20 cellular contexts compared by ENCODE assay signal in the genomic region with DNA sequence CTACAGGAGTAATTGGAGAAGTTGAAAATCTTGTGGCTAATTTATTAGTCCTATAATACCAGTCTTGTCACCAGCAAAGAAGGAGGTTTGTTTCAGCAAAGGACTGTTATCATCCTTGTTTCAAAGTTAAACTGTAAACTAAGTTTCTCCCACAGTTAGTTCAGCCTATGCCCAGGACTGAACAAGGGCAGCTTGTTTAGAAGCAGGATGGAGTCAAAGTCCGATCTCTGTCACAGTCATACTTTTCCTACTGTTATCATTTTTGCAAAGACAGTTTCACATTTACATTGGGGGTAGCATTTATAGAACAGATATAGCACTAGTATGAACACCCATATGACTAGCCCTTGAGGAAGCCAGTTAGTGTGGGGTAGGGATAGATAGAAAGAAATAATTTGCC. TPM values are rescaled to one million over a fixed set of nuclear protein-coding genes. Genes with fewer than 3 reads are reported as not detected.
DNase-seq lines count a peak whose midpoint lies in the region; ATAC-seq, FAIRE-seq and TF ChIP-seq lines count a peak whose summit lies in the region.
"Had no signal": no experiment of that assay in that cellular context is flagged by ENCODE, and none has a peak within 500 bp of the region (broad histone marks: within the 10 kb centered on the region; RNA-seq: fewer than 3 reads in every experiment).

No MANE protein-coding gene starts in this region.

- H3K27ac ChIP-seq in liver (ENCODE audit: low read depth in 1 of 2, low read length in 2 of 2) (no peak overlapping the region), pancreas (no peak overlapping the region), OCI-LY7 (ENCODE audit: low read depth, low read length, poor library complexity, severe bottlenecking) (no peak overlapping the region)
- H3K27ac ChIP-seq: C4-2B, GM23248 had no signal

- no peak overlapping the region for H3K4me2 ChIP-seq in OCI-LY7 (ENCODE audit: low read length)

- POLR2A ChIA-PET in OCI-LY7 (lab: Charles Lee), result no interaction called here

- no TSS peak for BruUV-seq in OCI-LY7 (replicated peaks; lab: Mats Ljungman, UMichigan)

- peak in 3 of 4 donors; percentile 34 to 54 (median 53) for ATAC-seq in pancreas
- no peak for ATAC-seq in GM18867 (IDR thresholded peaks at IDR 0.05; ENCODE audit: unreplicated experiment)
- ATAC-seq: HCT116 had no signal

- H3K9me3 ChIP-seq in liver (ENCODE audit: control insufficient read depth in 4 of 4, low read length in 3 of 4), result no peaks in the 10 kb centered on the region
- H3K9me3 ChIP-seq in pancreas, result no peaks in the 10 kb centered on the region
- H3K9me3 ChIP-seq in OCI-LY7 (ENCODE audit: low read length), result no peaks in the 10 kb centered on the region
- H3K9me3 ChIP-seq: BE2C had no signal

- H3K4me1 ChIP-seq in liver (ENCODE audit: control insufficient read depth in 4 of 4, insufficient read depth in 4 of 4, low read length in 3 of 4) (no peaks in the 10 kb centered on the region), pancreas (no peaks in the 10 kb centered on the region), OCI-LY7 (ENCODE audit: insufficient read depth, low read length, poor library complexity, severe bottlenecking) (no peaks in the 10 kb centered on the region)
- H3K4me1 ChIP-seq: BE2C had no signal

- H4K20me1 ChIP-seq in OCI-LY7 (ENCODE audit: insufficient read depth, low read length), result no peaks in the 10 kb centered on the region

- H3K9ac ChIP-seq in liver (ENCODE audit: low read depth in 1 of 2, low read length in 2 of 2), result no peak overlapping the region
- H3K9ac ChIP-seq: GM23248 had no signal

- WGBS in liver, result 38% methylated on average over 1 of the region's 1 CpG
- WGBS in pancreas, 2 donors, result 17 to 40% methylated on average over 1 of the region's 1 CpG

- no peaks in the 10 kb centered on the region for H3K27me3 ChIP-seq in liver (ENCODE audit: control insufficient read depth in 4 of 4, insufficient read depth in 4 of 4, low read length in 3 of 4)
- no peaks in the 10 kb centered on the region for H3K27me3 ChIP-seq in pancreas
- H3K27me3 ChIP-seq: BE2C had no signal

- CTCF ChIA-PET in OCI-LY7 (lab: Charles Lee; ENCODE audit: unreplicated experiment), result no interaction called here

- no peak overlapping the region for H2AFZ ChIP-seq in OCI-LY7 (ENCODE audit: low read length)
- H2AFZ ChIP-seq: GM23248 had no signal

- DNase-seq in HuH-7 (ENCODE audit: low spot score) (peak; percentile 39), foreskin melanocyte (peak; percentile 1), pancreas (no peak), OCI-LY7 (ENCODE audit: low spot score) (no peak), activated gamma-delta T cell treated with Interleukin-2 at 50 U/mL for 16 hours (no peak), NCI-H2081 (lab: John Stamatoyannopoulos, UW) (no peak)
- DNase-seq: BE2C; CD4-positive, alpha-beta memory T cell; DMS 273 treated with DMSO at 0.1 percent for 48 hours; GM23248 had no signal

- TF ChIP-seq CTCF in liver (IDR thresholded peaks at IDR 0.05; ENCODE audit: low read depth, low read length, missing input control), result no peak
- TF ChIP-seq CTCF in pancreas (IDR thresholded peaks at IDR 0.05), result no peak
- no peak for TF ChIP-seq CTCF in OCI-LY7 (conservative IDR thresholded peaks at IDR 0.05; ENCODE audit: low read length)

- FAIRE-seq in pancreas (lab: Jason Lieb, UNC), result no peak
- FAIRE-seq: A204.1, GM18507, H54 had no signal

- peak in 1 of 2 donors; percentile 10 for TF ChIP-seq RAD21 in liver (IDR thresholded peaks at IDR 0.05)

- intact Hi-C loops in pancreas (cut with DNase I), result no loop called here
- intact Hi-C loops in OCI-LY7 (cut with micrococcal nuclease; ENCODE audit: unreplicated experiment), result no loop called here

- H3K4me3 ChIP-seq in liver (ENCODE audit: low read depth in 1 of 3, low read length in 3 of 3), result no peak overlapping the region
- no peak overlapping the region for H3K4me3 ChIP-seq in pancreas
- H3K4me3 ChIP-seq in OCI-LY7 (ENCODE audit: low read depth, low read length, poor library complexity, severe bottlenecking), result no peak overlapping the region
- H3K4me3 ChIP-seq: GM23248 had no signal

- H3K9me2 ChIP-seq in OCI-LY7 (ENCODE audit: insufficient read depth, low read length), result no peaks in the 10 kb centered on the region

- H3K36me3 ChIP-seq in liver (ENCODE audit: control insufficient read depth in 4 of 4, insufficient read depth in 3 of 4, low read depth in 1 of 4, low read length in 3 of 4) (no peaks in the 10 kb centered on the region), pancreas (no peaks in the 10 kb centered on the region), OCI-LY7 (ENCODE audit: insufficient read depth, low read length) (no peaks in the 10 kb centered on the region)
- H3K36me3 ChIP-seq: BE2C had no signal

- H3K79me2 ChIP-seq in OCI-LY7 (ENCODE audit: insufficient read depth, low read depth, low read length), result no peaks in the 10 kb centered on the region

TF ChIP-seq in liver, 16 proteins besides CTCF, POLR2A, EP300 and RAD21:
- TF ChIP-seq HNF4A (conservative IDR thresholded peaks at IDR 0.05) (peak; percentile 49 to 67), TAF1 (conservative IDR thresholded peaks at IDR 0.05) (no peak), NR2F2 (IDR thresholded peaks at IDR 0.05) (no peak), JUND (IDR thresholded peaks at IDR 0.05) (no peak), HNF4G (IDR thresholded peaks at IDR 0.05) (peak; percentile 50), YY1 (IDR thresholded peaks at IDR 0.05) (no peak), SP1 (IDR thresholded peaks at IDR 0.05) (peak; percentile 55), FOXA1 (IDR thresholded peaks at IDR 0.05) (no peak)
- TF ChIP-seq, protein P1, sequence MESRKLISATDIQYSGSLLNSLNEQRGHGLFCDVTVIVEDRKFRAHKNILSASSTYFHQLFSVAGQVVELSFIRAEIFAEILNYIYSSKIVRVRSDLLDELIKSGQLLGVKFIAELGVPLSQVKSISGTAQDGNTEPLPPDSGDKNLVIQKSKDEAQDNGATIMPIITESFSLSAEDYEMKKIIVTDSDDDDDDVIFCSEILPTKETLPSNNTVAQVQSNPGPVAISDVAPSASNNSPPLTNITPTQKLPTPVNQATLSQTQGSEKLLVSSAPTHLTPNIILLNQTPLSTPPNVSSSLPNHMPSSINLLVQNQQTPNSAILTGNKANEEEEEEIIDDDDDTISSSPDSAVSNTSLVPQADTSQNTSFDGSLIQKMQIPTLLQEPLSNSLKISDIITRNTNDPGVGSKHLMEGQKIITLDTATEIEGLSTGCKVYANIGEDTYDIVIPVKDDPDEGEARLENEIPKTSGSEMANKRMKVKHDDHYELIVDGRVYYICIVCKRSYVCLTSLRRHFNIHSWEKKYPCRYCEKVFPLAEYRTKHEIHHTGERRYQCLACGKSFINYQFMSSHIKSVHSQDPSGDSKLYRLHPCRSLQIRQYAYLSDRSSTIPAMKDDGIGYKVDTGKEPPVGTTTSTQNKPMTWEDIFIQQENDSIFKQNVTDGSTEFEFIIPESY (IDR thresholded peaks at IDR 0.05), result no peak
- TF ChIP-seq, protein P2, sequence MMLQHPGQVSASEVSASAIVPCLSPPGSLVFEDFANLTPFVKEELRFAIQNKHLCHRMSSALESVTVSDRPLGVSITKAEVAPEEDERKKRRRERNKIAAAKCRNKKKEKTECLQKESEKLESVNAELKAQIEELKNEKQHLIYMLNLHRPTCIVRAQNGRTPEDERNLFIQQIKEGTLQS (IDR thresholded peaks at IDR 0.05), result no peak

RNA-seq across cellular contexts. Expression of a gene that starts 46.4 kb away (rescaled TPM):
- total RNA-seq in liver (not detected), pancreas (not detected), OCI-LY7 (2022) (not detected in 2 replicates)
- polyA plus RNA-seq in liver (not detected), pancreas (not detected)
- not detected in 2 replicates for total RNA-seq in OCI-LY7 (2014; rRNA removed; shearing (Covaris generic))
- total RNA-seq: CD4-positive, alpha-beta memory T cell; Daoy; GM23248; HT-29 had no signal
- polyA plus RNA-seq: AG04450; CD4-positive, alpha-beta memory T cell; GM23248 had no signal

RNA-seq across cellular contexts. Expression of a gene that starts 50.1 kb away (rescaled TPM):
- total RNA-seq in liver (1 to 10 TPM in 1 of 2 donors, under 1 TPM in 1; 0.42 to 5.9 TPM), pancreas (under 1 TPM; 0.12 to 0.69 (median 0.46) TPM), OCI-LY7 (2022) (1.8 and 2.0 TPM in 2 replicates)
- polyA plus RNA-seq in liver (under 1 TPM; 0.46 to 0.52 TPM), pancreas (1 to 10 TPM in 1 of 2 donors, under 1 TPM in 1; 0.80 to 2.0 TPM)
- 0.95 and 2.7 TPM in 2 replicates for total RNA-seq in OCI-LY7 (2014; rRNA removed; shearing (Covaris generic))
- total RNA-seq: GM23248 had no signal
- polyA plus RNA-seq: CD4-positive, alpha-beta memory T cell had no signal

Comparison
In these comparisons a context has a peak if more than half of its experiments do, and no peak if none do; other contexts are left out.
1. DNase-seq: peak in HuH-7 (single experiment) and foreskin melanocyte (single experiment); none in pancreas (0 of 6), OCI-LY7 (single experiment), activated gamma-delta T cell treated with Interleukin-2 at 50 U/mL for 16 hours (single experiment) and NCI-H2081 (0 of 2).